36 cellular contexts compared by ENCODE assay signal in genomic region chr5:149428032-149428431, GRCh38. TPM values are rescaled to one million over a fixed set of nuclear protein-coding genes. Genes with fewer than 3 reads are reported as not detected.
DNase-seq lines count a peak whose midpoint lies in the region; ATAC-seq, FAIRE-seq and TF ChIP-seq lines count a peak whose summit lies in the region.
"Had no signal": no experiment of that assay in that cellular context is flagged by ENCODE, and none has a peak within 500 bp of the region (broad histone marks: within the 10 kb centered on the region; RNA-seq: fewer than 3 reads in every experiment).

No MANE protein-coding gene starts in this region.

- peaks cover 46% of the 10 kb centered on the region for H3K36me3 ChIP-seq in left ventricle myocardium inferior
- peaks cover 3 to 78% of the 10 kb centered on the region in 2 donors for H3K36me3 ChIP-seq in gastroesophageal sphincter
- H3K36me3 ChIP-seq in sigmoid colon = peaks cover 67 to 81% (median 71%) of the 10 kb centered on the region in 4 donors
- no peaks in the 10 kb centered on the region for H3K36me3 ChIP-seq in pancreas
- H3K36me3 ChIP-seq: ovary, SJCRH30 had no signal

- intact Hi-C loops in left ventricle myocardium inferior (cut with micrococcal nuclease) (no loop called here), cardiac septum (cut with DNase I) (no loop called here), sigmoid colon (cut with DNase I) (no loop called here), pancreas (cut with DNase I) (loop anchor here in 1 of 3 donors (5.0 kb wide), 1 partner anchor 46 kb away; no protein-coding TSS in a partner anchor)

- no peak for FAIRE-seq in pancreas (lab: Jason Lieb, UNC)
- FAIRE-seq: A204.1, GM18507, GM19239 had no signal

- TF ChIP-seq CTCF in left ventricle myocardium inferior (IDR thresholded peaks at IDR 0.05; ENCODE audit: borderline replicate concordance) = no peak
- TF ChIP-seq CTCF in gastroesophageal sphincter (IDR thresholded peaks at IDR 0.05) = no peak
- no peak for TF ChIP-seq CTCF in sigmoid colon (IDR thresholded peaks at IDR 0.05)
- no peak for TF ChIP-seq CTCF in pancreas (IDR thresholded peaks at IDR 0.05)

- 41 to 60% methylated on average over 1 to 5 of the region's 5 CpGs for WGBS in gastroesophageal sphincter (ENCODE audit: low coverage in 1 of 2), 2 donors
- WGBS in sigmoid colon, 2 donors = 84 to 86% methylated on average over 5 of the region's 5 CpGs
- WGBS in pancreas, 2 donors = 81 to 82% methylated on average over 5 of the region's 5 CpGs

- TF ChIP-seq POLR2A in gastroesophageal sphincter (IDR thresholded peaks at IDR 0.05) (no peak), sigmoid colon (IDR thresholded peaks at IDR 0.05) (no peak)

- peak overlapping the region; percentile 67 for H3K4me3 ChIP-seq in left ventricle myocardium inferior
- no peak overlapping the region for H3K4me3 ChIP-seq in gastroesophageal sphincter
- no peak overlapping the region for H3K4me3 ChIP-seq in sigmoid colon
- no peak overlapping the region for H3K4me3 ChIP-seq in pancreas
- H3K4me3 ChIP-seq: GM23338, hepatocyte, ovary, SJCRH30 had no signal

- H3K27ac ChIP-seq in left ventricle myocardium inferior (replicated peaks) (peak overlapping the region; percentile 95), gastroesophageal sphincter (peak overlapping the region; percentile 93 to 100 (median 95)), sigmoid colon (peak overlapping the region; percentile 96 to 98 (median 98)), pancreas (no peak overlapping the region)
- H3K27ac ChIP-seq: SJCRH30 had no signal

- H3K36me3 Mint-ChIP-seq in stimulated activated naive B cell treated with anti-CD40 and anti-IgM and Interleukin-4, amounts not matched to agents 10 μg/mL and 1 μg/mL and 100 μg/mL, for 72 hours = no peaks in the 10 kb centered on the region
- H3K36me3 Mint-ChIP-seq: activated naive CD4-positive, alpha-beta T cell treated with anti-CD3 and anti-CD28 coated beads, Interleukin-2, amount 50 U/mL, for 72 hours; CD4-positive, alpha-beta memory T cell had no signal

- peaks cover 18% of the 10 kb centered on the region in 2 donors for H3K27me3 Mint-ChIP-seq in stimulated activated naive B cell treated with anti-CD40 and anti-IgM and Interleukin-4, amounts not matched to agents 10 μg/mL and 1 μg/mL and 100 μg/mL, for 72 hours

- no peak overlapping the region for H3K27ac Mint-ChIP-seq in stimulated activated naive B cell treated with anti-CD40 and anti-IgM and Interleukin-4, amounts not matched to agents 10 μg/mL and 1 μg/mL and 100 μg/mL, for 72 hours
- H3K27ac Mint-ChIP-seq: activated CD4-positive, alpha-beta T cell treated with anti-CD3 and anti-CD28 coated beads, Interleukin-2, amount 10 ng/mL, durations not matched to agents 24 days and 14 days; endodermal cell had no signal

- ATAC-seq in gastroesophageal sphincter (no peak), pancreas (no peak), SK-N-SH treated with all-trans-retinoic acid at 6 μM for 48 hours (no peak), HG03045 (IDR thresholded peaks at IDR 0.05; ENCODE audit: unreplicated experiment) (no peak)
- no peak for ATAC-seq in stimulated activated naive B cell treated with anti-CD40 and anti-IgM and Interleukin-4, amounts not matched to agents 10 μg/mL and 1 μg/mL and 100 μg/mL, for 72 hours (replicated peaks)
- ATAC-seq: activated naive CD4-positive, alpha-beta T cell treated with anti-CD3 and anti-CD28 coated beads, Interleukin-2, amount 50 U/mL, for 72 hours had no signal

- H3K4me3 Mint-ChIP-seq in stimulated activated naive B cell treated with anti-CD40 and anti-IgM and Interleukin-4, amounts not matched to agents 10 μg/mL and 1 μg/mL and 100 μg/mL, for 72 hours = no peak overlapping the region
- H3K4me3 Mint-ChIP-seq: activated CD4-positive, alpha-beta T cell treated with anti-CD3 and anti-CD28 coated beads, Interleukin-2, amount 10 ng/mL, durations not matched to agents 24 days and 14 days; CD4-positive, alpha-beta memory T cell; endodermal cell; GM23338; nephron had no signal

- DNase-seq in left ventricle myocardium inferior (no peak), cardiac septum (ENCODE audit: low spot score) (no peak), sigmoid colon (no peak), pancreas (no peak)
- DNase-seq in stimulated activated naive B cell treated with anti-CD40 and anti-IgM and Interleukin-4, amounts not matched to agents 10 μg/mL and 1 μg/mL and 100 μg/mL, for 72 hours = no peak
- DNase-seq: activated CD4-positive, alpha-beta T cell treated with anti-CD3 and anti-CD28 coated beads, Interleukin-2, amount 10 ng/mL, durations not matched to agents 24 days and 14 days; CD4-positive, alpha-beta memory T cell; foreskin melanocyte; KG1; kidney glomerular epithelial cell; NCI-H1092 treated with DMSO at 0.1 percent for 48 hours; NCI-H187; NCI-H2171 treated with DMSO at 0.1 percent for 48 hours; NCI-H510A treated with DMSO at 0.1 percent for 48 hours; retina; SJCRH30; stimulated activated CD4-positive, alpha-beta T cell treated with anti-CD3 and anti-CD28 coated beads, Interleukin-2, amount 100 ng/mL, for 24 hours; stimulated activated CD8-positive, alpha-beta memory T cell treated with anti-CD3 and anti-CD28 coated beads, Interleukin-4, amount 100 ng/mL, for 48 hours had no signal

- no peaks in the 10 kb centered on the region for H3K4me1 Mint-ChIP-seq in stimulated activated naive B cell treated with anti-CD40 and anti-IgM and Interleukin-4, amounts not matched to agents 10 μg/mL and 1 μg/mL and 100 μg/mL, for 72 hours

- H3K9me3 ChIP-seq in left ventricle myocardium inferior (replicated peaks) (no peaks in the 10 kb centered on the region), gastroesophageal sphincter (no peaks in the 10 kb centered on the region), sigmoid colon (no peaks in the 10 kb centered on the region), pancreas (no peaks in the 10 kb centered on the region)
- H3K9me3 ChIP-seq: ovary, SJCRH30 had no signal

- H3K27me3 ChIP-seq in left ventricle myocardium inferior (ENCODE audit: low read depth) (no peaks in the 10 kb centered on the region), gastroesophageal sphincter (no peaks in the 10 kb centered on the region), sigmoid colon (no peaks in the 10 kb centered on the region), pancreas (no peaks in the 10 kb centered on the region)
- H3K27me3 ChIP-seq: hepatocyte, ovary, SJCRH30 had no signal

- TF ChIP-seq EP300 in gastroesophageal sphincter (IDR thresholded peaks at IDR 0.05) (no peak), sigmoid colon (IDR thresholded peaks at IDR 0.05) (no peak)

- H3K4me1 ChIP-seq in left ventricle myocardium inferior (peaks cover 84% of the 10 kb centered on the region), gastroesophageal sphincter (peaks cover 0 to 68% (median 18%) of the 10 kb centered on the region in 3 donors), sigmoid colon (peaks cover 3 to 36% (median 22%) of the 10 kb centered on the region in 4 donors), pancreas (no peaks in the 10 kb centered on the region)
- H3K4me1 ChIP-seq: SJCRH30 had no signal

- H3K9me3 Mint-ChIP-seq in stimulated activated naive B cell treated with anti-CD40 and anti-IgM and Interleukin-4, amounts not matched to agents 10 μg/mL and 1 μg/mL and 100 μg/mL, for 72 hours = peaks cover 0 to 6% of the 10 kb centered on the region in 2 donors
- H3K9me3 Mint-ChIP-seq: activated CD4-positive, alpha-beta T cell treated with anti-CD3 and anti-CD28 coated beads, Interleukin-2, amount 10 ng/mL, durations not matched to agents 24 days and 14 days; activated naive CD4-positive, alpha-beta T cell treated with anti-CD3 and anti-CD28 coated beads, Interleukin-2, amount 50 U/mL, for 72 hours; CD4-positive, alpha-beta memory T cell; endodermal cell; GM23338; nephron had no signal

TF ChIP-seq in SK-N-SH treated with all-trans-retinoic acid at 6 μM for 48 hours, 23 proteins besides CTCF, POLR2A, EP300 and RAD21:
- TF ChIP-seq PPARA (CRISPR knock-in tag; IDR thresholded peaks at IDR 0.05; ENCODE audit: borderline replicate concordance) (no peak), GLIS3 (CRISPR knock-in tag; IDR thresholded peaks at IDR 0.05) (no peak), RARB (CRISPR knock-in tag; IDR thresholded peaks at IDR 0.05) (no peak), ZFP3 (CRISPR knock-in tag; IDR thresholded peaks at IDR 0.05) (no peak), OSR1 (CRISPR knock-in tag; IDR thresholded peaks at IDR 0.05) (no peak), PATZ1 (CRISPR knock-in tag; IDR thresholded peaks at IDR 0.05; ENCODE audit: borderline replicate concordance) (no peak)

RNA-seq across cellular contexts. Expression of gene IL17B, which starts 48.9 kb away (rescaled TPM):
- total RNA-seq in left ventricle myocardium inferior = not detected
- total RNA-seq in cardiac septum = not detected
- total RNA-seq in gastroesophageal sphincter = 1 to 10 TPM; 2.3 to 7.2 (median 4.0) TPM
- total RNA-seq in sigmoid colon = 1 to 10 TPM; 3.0 to 9.6 (median 5.6) TPM
- under 1 TPM in 1 of 3 donors, not detected in 2; 0.82 TPM for polyA plus RNA-seq in sigmoid colon
- total RNA-seq in pancreas = not detected
- not detected for polyA plus RNA-seq in pancreas
- total RNA-seq: activated CD4-positive, alpha-beta T cell treated with anti-CD3 and anti-CD28 coated beads, Interleukin-2, amount 10 ng/mL, durations not matched to agents 24 days and 14 days; activated CD8-positive, alpha-beta memory T cell treated with anti-CD3 and anti-CD28 coated beads for 36 hours; activated naive CD4-positive, alpha-beta T cell treated with anti-CD3 and anti-CD28 coated beads, Interleukin-2, amount 50 U/mL, for 72 hours; CD4-positive, alpha-beta memory T cell; Daoy; endodermal cell; GM23338; hepatocyte; lung microvascular endothelial cell; MCF 10A; subcutaneous adipose tissue; ureter had no signal
- polyA plus RNA-seq: CD4-positive, alpha-beta memory T cell; GM23338; hepatocyte had no signal

Comparison
In these comparisons a context has a peak if more than half of its experiments do, and no peak if none do; other contexts are left out.
1. H3K27ac ChIP-seq: peak in left ventricle myocardium inferior (single experiment), gastroesophageal sphincter (4 of 4) and sigmoid colon (4 of 4); none in pancreas (0 of 4).